ENCODE assay signal across 10 cellular contexts in the genomic region with DNA sequence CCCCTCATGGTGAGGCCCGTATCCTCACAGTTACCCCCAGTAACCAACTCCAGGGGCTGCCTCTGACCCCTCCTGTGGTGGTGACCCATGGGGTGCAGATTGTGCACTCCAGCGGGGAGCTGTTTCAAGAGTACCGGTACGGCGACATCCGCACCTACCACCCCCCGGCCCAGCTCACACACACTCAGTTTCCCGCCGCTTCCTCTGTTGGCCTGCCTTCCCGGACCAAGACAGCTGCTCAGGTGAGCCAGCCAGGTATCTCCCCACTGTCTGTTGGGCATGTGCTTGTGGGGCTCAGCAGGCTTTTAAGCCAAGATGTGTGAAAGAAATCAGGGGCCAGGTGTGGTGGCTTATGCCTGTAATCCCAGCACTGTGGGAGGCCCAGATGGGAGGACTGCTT.
"Had no signal": no experiment of that assay in that cellular context is flagged by ENCODE, and none has a peak within 500 bp of the region (broad histone marks: within the 10 kb centered on the region; RNA-seq: fewer than 3 reads in every experiment).

No MANE protein-coding gene starts in this region.

- H3K27ac Mint-ChIP-seq: activated naive CD4-positive, alpha-beta T cell treated with anti-CD3 and anti-CD28 coated beads, Interleukin-2, amount 10 ng/mL, durations not matched to agents 7 days and 5 days; activated T-helper 2 cell treated with anti-CD3 and anti-CD28 coated beads, Interferon-gamma antibody, Interleukin-2, Interleukin-4, amounts not matched to agents 10 μg/mL and 5 μg/mL and 100 μg/mL, durations not matched to agents 14 hours and 24 hours and 36 hours had no signal

- DNase-seq: activated naive CD4-positive, alpha-beta T cell treated with anti-CD3 and anti-CD28 coated beads, Interleukin-2, amount 10 ng/mL, durations not matched to agents 7 days and 5 days; effector CD4-positive, alpha-beta T cell; gastrocnemius medialis; heart right ventricle; kidney glomerular epithelial cell; left ventricle myocardium superior; psoas muscle had no signal

- H3K9me3 Mint-ChIP-seq: activated naive CD4-positive, alpha-beta T cell treated with anti-CD3 and anti-CD28 coated beads, Interleukin-2, amount 10 ng/mL, durations not matched to agents 7 days and 5 days; activated T-helper 2 cell treated with anti-CD3 and anti-CD28 coated beads, Interferon-gamma antibody, Interleukin-2, Interleukin-4, amounts not matched to agents 10 μg/mL and 5 μg/mL and 100 μg/mL, durations not matched to agents 14 hours and 24 hours and 36 hours had no signal

- ATAC-seq: gastrocnemius medialis, left ventricle myocardium superior, right cardiac atrium had no signal

- H3K9me3 ChIP-seq: gastrocnemius medialis, heart right ventricle, psoas muscle had no signal

- H3K27me3 Mint-ChIP-seq: activated naive CD4-positive, alpha-beta T cell treated with anti-CD3 and anti-CD28 coated beads, Interleukin-2, amount 10 ng/mL, durations not matched to agents 7 days and 5 days had no signal

- H3K27ac ChIP-seq: gastrocnemius medialis, psoas muscle had no signal

- H3K27me3 ChIP-seq: gastrocnemius medialis, heart right ventricle had no signal

- H3K4me3 Mint-ChIP-seq: activated naive CD4-positive, alpha-beta T cell treated with anti-CD3 and anti-CD28 coated beads, Interleukin-2, amount 10 ng/mL, durations not matched to agents 7 days and 5 days had no signal

- H3K4me3 ChIP-seq: gastrocnemius medialis, heart right ventricle, psoas muscle, skin epidermis had no signal
